ENCODE assay signal across 7 cellular contexts in the genomic region with DNA sequence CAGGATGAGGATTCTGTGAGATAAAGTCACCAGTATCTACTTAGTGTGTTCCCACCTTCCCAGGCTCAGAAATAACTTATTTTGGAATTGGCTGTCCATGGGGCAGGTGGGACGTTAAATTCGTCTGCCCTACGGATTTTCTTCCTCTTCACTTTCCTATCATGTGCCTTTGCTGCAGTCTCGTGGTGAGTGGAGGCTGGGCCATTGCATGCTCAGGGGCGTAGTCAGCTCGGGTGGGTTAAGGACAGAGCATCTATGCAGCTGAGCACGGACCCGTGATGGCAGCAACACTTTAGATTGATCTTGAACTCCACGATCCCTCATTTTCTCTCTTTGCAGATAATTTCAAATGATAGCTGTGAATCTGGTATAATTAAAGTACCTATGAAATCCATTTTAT. TPM values are rescaled to one million over a fixed set of nuclear protein-coding genes. Genes with fewer than 3 reads are reported as not detected.
"Had no signal": no experiment of that assay in that cellular context is flagged by ENCODE, and none has a peak within 500 bp of the region (broad histone marks: within the 10 kb centered on the region; RNA-seq: fewer than 3 reads in every experiment).

No MANE protein-coding gene starts in this region.

- H3K4me2 ChIP-seq: GM23338 had no signal

- ATAC-seq: GM23338, K562 had no signal

- H3K4me3 ChIP-seq: GM23338, K562 had no signal

- DNase-seq: H9, HCEC 1CT, IMR-90 had no signal

- H2AFZ ChIP-seq: GM23338 had no signal

RNA-seq across cellular contexts. Expression of a gene that starts 51.5 kb away (rescaled TPM):
- total RNA-seq: GM23338, H1, H9, HT-29, IMR-90, K562 had no signal
- polyA plus RNA-seq: GM23338, H1, IMR-90 had no signal

RNA-seq across cellular contexts. Expression of a gene that starts 53.7 kb away (rescaled TPM):
- total RNA-seq: GM23338, H1, H9, HT-29, IMR-90, K562 had no signal
- polyA plus RNA-seq: GM23338, H1, IMR-90, K562 had no signal
